Comparison of ENCODE assay signal across 13 cellular contexts in genomic region chr12:108805136-108805535, GRCh38. TPM values are rescaled to one million over a fixed set of nuclear protein-coding genes. Genes with fewer than 3 reads are reported as not detected.
A peak's percentile ranks its signal among the peaks of the same experiment; 100 is the strongest.
DNase-seq lines count a peak whose midpoint lies in the region; ATAC-seq, FAIRE-seq and TF ChIP-seq lines count a peak whose summit lies in the region.
"Had no signal": no experiment of that assay in that cellular context is flagged by ENCODE, and none has a peak within 500 bp of the region (broad histone marks: within the 10 kb centered on the region; RNA-seq: fewer than 3 reads in every experiment).

No MANE protein-coding gene starts in this region.

- POLR2A ChIA-PET in endothelial cell of umbilical vein (lab: Charles Lee) (interaction anchor here (1.3 to 1.6 kb wide), 2 partner anchors 21 to 28 kb away, joined by 3 to 4 read pairs; no protein-coding TSS in a partner anchor), HEK293T (lab: Yijun Ruan, JAX) (no interaction called here)

- H3K4me1 ChIP-seq in ACC112 (ENCODE audit: control insufficient read depth, insufficient read depth, low read length, unreplicated experiment) (peaks cover 61% of the 10 kb centered on the region), HUES64 (ENCODE audit: insufficient read depth, low read length) (peaks cover 25% of the 10 kb centered on the region), endothelial cell of umbilical vein (ENCODE audit: control insufficient read depth, extremely low read depth, insufficient read depth, low read length) (peaks cover 29% of the 10 kb centered on the region), prostate gland (replicated peaks) (no peaks in the 10 kb centered on the region)

- FAIRE-seq in endothelial cell of umbilical vein (lab: Jason Lieb, UNC) = peak; percentile 58

- H3K4me2 ChIP-seq in endothelial cell of umbilical vein (ENCODE audit: insufficient read depth, low read length) = no peak overlapping the region

- TF ChIP-seq POLR2A in endothelial cell of umbilical vein (IDR thresholded peaks at IDR 0.05; ENCODE audit: low read depth, low read length) (no peak), prostate gland (IDR thresholded peaks at IDR 0.05) (no peak)

- H3K9me3 ChIP-seq in HUES64 (ENCODE audit: insufficient read depth, low read depth, low read length) (no peaks in the 10 kb centered on the region), endothelial cell of umbilical vein (replicated peaks; ENCODE audit: control insufficient read depth, insufficient read depth, low read length) (no peaks in the 10 kb centered on the region), prostate gland (no peaks in the 10 kb centered on the region)

- no peak overlapping the region for H3K9ac ChIP-seq in HUES64 (ENCODE audit: low read depth, low read length)
- no peak overlapping the region for H3K9ac ChIP-seq in endothelial cell of umbilical vein (replicated peaks; ENCODE audit: extremely low read depth, insufficient read depth, low read length)

- BruUV-seq in endothelial cell of umbilical vein (replicated peaks; lab: Mats Ljungman, UMichigan) = no TSS peak

- intact Hi-C loops in endothelial cell of umbilical vein (cut with micrococcal nuclease) = no loop called here
- intact Hi-C loops in prostate gland (cut with DNase I) = loop anchor here (10.0 kb wide), 1 partner anchor 290 kb away; the partner anchor contains the start of genes ALKBH2 and UNG

- no peaks in the 10 kb centered on the region for H3K9me1 ChIP-seq in endothelial cell of umbilical vein (replicated peaks; ENCODE audit: control insufficient read depth, extremely low read depth, insufficient read depth, low read length)

- peaks cover 12% of the 10 kb centered on the region for H3K79me2 ChIP-seq in ACC112 (ENCODE audit: control insufficient read depth, insufficient read depth, low read length, unreplicated experiment)
- H3K79me2 ChIP-seq in endothelial cell of umbilical vein (ENCODE audit: control insufficient read depth, insufficient read depth, low read length) = no peaks in the 10 kb centered on the region

- ATAC-seq in GM21723 (IDR thresholded peaks at IDR 0.05; ENCODE audit: unreplicated experiment) = no peak
- ATAC-seq: activated CD4-positive, CD25-positive, alpha-beta regulatory T cell treated with anti-CD3 and anti-CD28 coated beads, Interleukin-2, amount 50 U/mL, for 24 hours had no signal

- no peaks in the 10 kb centered on the region for H3K27me3 ChIP-seq in ACC112 (ENCODE audit: insufficient read depth, low read length)
- no peaks in the 10 kb centered on the region for H3K27me3 ChIP-seq in HUES64 (ENCODE audit: insufficient read depth, low read length)
- no peaks in the 10 kb centered on the region for H3K27me3 ChIP-seq in endothelial cell of umbilical vein (ENCODE audit: control insufficient read depth in 2 of 2, insufficient read depth in 2 of 2, low read length in 2 of 2)
- H3K27me3 ChIP-seq in prostate gland (replicated peaks; ENCODE audit: insufficient read depth) = no peaks in the 10 kb centered on the region

- H4K20me1 ChIP-seq in endothelial cell of umbilical vein (replicated peaks; ENCODE audit: control insufficient read depth, extremely low read depth, insufficient read depth, low read length) = no peaks in the 10 kb centered on the region

- H3K27ac ChIP-seq in ACC112 (ENCODE audit: low read depth, low read length) (peak overlapping the region; percentile 99), HUES64 (ENCODE audit: low read depth, low read length) (peak overlapping the region; percentile 42), endothelial cell of umbilical vein (ENCODE audit: insufficient read depth, low read depth, low read length) (peak overlapping the region; percentile 67), prostate gland (peak overlapping the region; percentile 67 to 71)
- H3K27ac ChIP-seq: C4-2B had no signal

- WGBS in HUES64 = 94% methylated on average over 2 of the region's 4 CpGs
- WGBS in prostate gland = 51% methylated on average over 4 of the region's 4 CpGs

- CTCF ChIA-PET in endothelial cell of umbilical vein (lab: Charles Lee) (interaction anchor here (0.8 to 7.0 kb wide), 18 partner anchors 10 to 288 kb away, joined by 3 to 173 read pairs (median 14); partner anchors contain the start of genes ALKBH2, ISCU and SART3), HEK293T (lab: Yijun Ruan, JAX) (interaction anchor here (0.7 to 2.9 kb wide), 3 partner anchors 102 to 140 kb away, joined by 3 to 21 read pairs (median 7); no protein-coding TSS in a partner anchor)

- H2AFZ ChIP-seq in ACC112 (ENCODE audit: low read length, unreplicated experiment) (no peak overlapping the region), endothelial cell of umbilical vein (ENCODE audit: low read depth, low read length) (no peak overlapping the region)

- no peak for TF ChIP-seq CTCF in endothelial cell of umbilical vein (IDR thresholded peaks at IDR 0.05; ENCODE audit: extremely low read depth in 1 of 2, insufficient read depth in 1 of 2, low read depth in 1 of 2, low read length in 2 of 2)
- no peak for TF ChIP-seq CTCF in prostate gland (IDR thresholded peaks at IDR 0.05)

- DNase-seq in endothelial cell of umbilical vein (ENCODE audit: low read depth, low spot score) = no peak
- no peak for DNase-seq in prostate gland (ENCODE audit: low spot score)
- no peak for DNase-seq in HEK293T (ENCODE audit: extremely low spot score)
- DNase-seq in RPMI8226 = no peak
- no peak for DNase-seq in stimulated activated CD4-positive, alpha-beta T cell treated with anti-CD3 and anti-CD28 coated beads, Interleukin-2, amount 100 ng/mL, for 48 hours
- DNase-seq: activated naive CD8-positive, alpha-beta T cell treated with anti-CD3 and anti-CD28 coated beads, Interleukin-2, amount 10 ng/mL, durations not matched to agents 7 days and 5 days; NCI-H510A treated with DMSO at 0.1 percent for 48 hours; SHP77 treated with DMSO at 0.1 percent for 48 hours had no signal

- peak overlapping the region; percentile 31; the same call in 1 of the 2 replicates for H3K4me3 ChIP-seq in ACC112 (ENCODE audit: low read depth, low read length)
- H3K4me3 ChIP-seq in HUES64 (ENCODE audit: low read length) = no peak overlapping the region
- no peak overlapping the region for H3K4me3 ChIP-seq in endothelial cell of umbilical vein (replicated peaks in 1 of 3; ENCODE audit: insufficient read depth in 1 of 3, low read depth in 1 of 3, low read length in 3 of 3)
- no peak overlapping the region for H3K4me3 ChIP-seq in prostate gland

- dilution Hi-C loops in endothelial cell of umbilical vein (cut with MboI; ENCODE audit: extremely low pct_ligation_motif_present, low sequenced_read_pairs) = no loop called here

- H3K36me3 ChIP-seq in ACC112 (ENCODE audit: insufficient read depth, low read length) (peaks cover 22% of the 10 kb centered on the region), HUES64 (ENCODE audit: insufficient read depth, low read length) (peaks cover 66% of the 10 kb centered on the region), endothelial cell of umbilical vein (ENCODE audit: control insufficient read depth in 2 of 2, extremely low read depth in 1 of 2, insufficient read depth in 2 of 2, low read length in 2 of 2) (peaks cover 25 to 39% of the 10 kb centered on the region in 2 experiments), prostate gland (peaks cover 6 to 9% of the 10 kb centered on the region in 2 donors)

TF ChIP-seq in endothelial cell of umbilical vein, 7 proteins besides CTCF, POLR2A, EP300 and RAD21:
- TF ChIP-seq FOS (IDR thresholded peaks at IDR 0.05; ENCODE audit: borderline replicate concordance, insufficient read depth, low read length) = no peak
- TF ChIP-seq, protein P1, sequence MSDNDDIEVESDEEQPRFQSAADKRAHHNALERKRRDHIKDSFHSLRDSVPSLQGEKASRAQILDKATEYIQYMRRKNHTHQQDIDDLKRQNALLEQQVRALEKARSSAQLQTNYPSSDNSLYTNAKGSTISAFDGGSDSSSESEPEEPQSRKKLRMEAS (IDR thresholded peaks at IDR 0.05; ENCODE audit: insufficient read depth, insufficient read length) = no peak
- no peak for TF ChIP-seq POLR2AphosphoS5 (IDR thresholded peaks at IDR 0.05; ENCODE audit: insufficient read depth, low read depth, low read length)
- no peak for TF ChIP-seq MYC (IDR thresholded peaks at IDR 0.05; ENCODE audit: low read depth, low read length)
- TF ChIP-seq EZH2 (IDR thresholded peaks at IDR 0.05; ENCODE audit: borderline replicate concordance, low read depth, low read length, severe bottlenecking) = no peak
- no peak for TF ChIP-seq JUN (IDR thresholded peaks at IDR 0.05; ENCODE audit: borderline replicate concordance, insufficient read depth, insufficient read length, low read depth)
- TF ChIP-seq GATA2 (IDR thresholded peaks at IDR 0.05; ENCODE audit: insufficient read depth, insufficient read length, low read depth, low read length) = no peak
TF ChIP-seq in endothelial cell of umbilical vein: peak in this region for 0.

TF ChIP-seq in HEK293T, 16 proteins besides CTCF, POLR2A, EP300 and RAD21:
- TF ChIP-seq ZNF384 (IDR thresholded peaks at IDR 0.05) (no peak), HDGF (IDR thresholded peaks at IDR 0.05; ENCODE audit: borderline replicate concordance) (no peak), FOXM1 (IDR thresholded peaks at IDR 0.05; ENCODE audit: borderline replicate concordance) (no peak), SP1 (IDR thresholded peaks at IDR 0.05) (no peak)

RNA-seq across cellular contexts. Expression of gene SSH1, which starts 52.2 kb away (rescaled TPM):
- 9.7 TPM for polyA plus RNA-seq in HUES64 (2013, experiment 1 of 2)
- polyA plus RNA-seq in HUES64 (2013, experiment 2 of 2) = 11.3 TPM
- total RNA-seq in endothelial cell of umbilical vein (57.5 and 71.4 TPM in 2 replicates), prostate gland (10 to 100 TPM; 11.0 to 37.2 TPM)
- 20.2 and 20.6 TPM in 2 replicates for polyA plus RNA-seq in endothelial cell of umbilical vein
- 14.9 and 18.6 TPM in 2 replicates for polyA plus RNA-seq in endothelial cell of umbilical vein (2011; cell fraction: cytosol; rRNA removed)
- 81.2 and 96.3 TPM in 2 replicates for polyA plus RNA-seq in endothelial cell of umbilical vein (2011; cell fraction: nucleus; rRNA removed)
- 24.5 and 25.2 TPM in 2 replicates for polyA plus RNA-seq in endothelial cell of umbilical vein (2012)
- polyA minus RNA-seq in endothelial cell of umbilical vein = 93.7 and 104 TPM in 2 replicates
- polyA minus RNA-seq in endothelial cell of umbilical vein (2011; cell fraction: cytosol; rRNA and poly(A)+ RNA removed) = 11.3 TPM
- 107 and 110 TPM in 2 replicates for polyA minus RNA-seq in endothelial cell of umbilical vein (2011; cell fraction: nucleus; rRNA and poly(A)+ RNA removed)

Comparison
In these comparisons a context has a peak if more than half of its experiments do, and no peak if none do; other contexts are left out.
1. H3K27ac ChIP-seq: peak in every context shown above with its lines; median percentile 99 in ACC112; 69 in prostate gland; 67 in endothelial cell of umbilical vein; 42 in HUES64.